ENCODE assay signal across 8 cellular contexts in genomic region chr11:17014774-17015638, GRCh38. TPM values are rescaled to one million over a fixed set of nuclear protein-coding genes. Genes with fewer than 3 reads are reported as not detected.
DNase-seq lines count a peak whose midpoint lies in the region; ATAC-seq and TF ChIP-seq lines count a peak whose summit lies in the region.

No MANE protein-coding gene starts in this region.

- peaks cover 26% of the 10 kb centered on the region for H3K27me3 Mint-ChIP-seq in activated T-cell treated with anti-CD3 and anti-CD28 coated beads, Interleukin-2, amount 50 U/mL, for 72 hours (ENCODE audit: low read depth)

- peak; percentile 9 for DNase-seq in activated gamma-delta T cell treated with Interleukin-2 at 50 U/mL for 16 hours
- no peak for DNase-seq in activated gamma-delta T cell (lab: John Stamatoyannopoulos, UW)
- peak; percentile 18 for DNase-seq in NCI-H146 treated with DMSO at 0.1 percent for 48 hours (lab: John Stamatoyannopoulos, UW; ENCODE audit: unreplicated experiment)
- DNase-seq in activated T-cell treated with anti-CD3 and anti-CD28 coated beads, Interleukin-2, amount 50 U/mL, for 72 hours, result peak; percentile 34 to 36
- DNase-seq in glomerular visceral epithelial cell (ENCODE audit: extremely low spot score), result peak; percentile 43
- DNase-seq in prostate gland (ENCODE audit: low spot score), result no peak
- no peak for DNase-seq in SIG-M5 treated with dmso at 0.1 percent for 504 hours (lab: John Stamatoyannopoulos, UW; ENCODE audit: unreplicated experiment)
- no peak for DNase-seq in dedifferentiated amniotic fluid mesenchymal stem cell (ENCODE audit: extremely low spot score)

- no peaks in the 10 kb centered on the region for H3K9me3 ChIP-seq in prostate gland

- H3K4me3 ChIP-seq in prostate gland, result peak overlapping the region; percentile 73 to 76

- H3K36me3 ChIP-seq in prostate gland, result no peaks in the 10 kb centered on the region

- intact Hi-C loops in prostate gland (cut with DNase I), result no loop called here

- no peak for TF ChIP-seq POLR2A in prostate gland (IDR thresholded peaks at IDR 0.05)

- no peak overlapping the region for H3K27ac ChIP-seq in prostate gland

- H3K4me1 ChIP-seq in prostate gland (replicated peaks), result no peaks in the 10 kb centered on the region

- peak overlapping the region; percentile 86 to 94 for H3K4me3 Mint-ChIP-seq in activated T-cell treated with anti-CD3 and anti-CD28 coated beads, Interleukin-2, amount 50 U/mL, for 72 hours

- no peaks in the 10 kb centered on the region for H3K9me3 Mint-ChIP-seq in activated T-cell treated with anti-CD3 and anti-CD28 coated beads, Interleukin-2, amount 50 U/mL, for 72 hours

- H3K27me3 ChIP-seq in prostate gland (replicated peaks; ENCODE audit: insufficient read depth), result no peaks in the 10 kb centered on the region

- ATAC-seq in activated T-cell treated with anti-CD3 and anti-CD28 coated beads, Interleukin-2, amount 50 U/mL, for 72 hours (replicated peaks in 1 of 2), result peak; percentile 55 to 60

- 16% methylated on average over 33 of the region's 33 CpGs for WGBS in prostate gland

- no peak overlapping the region for H3K27ac Mint-ChIP-seq in activated T-cell treated with anti-CD3 and anti-CD28 coated beads, Interleukin-2, amount 50 U/mL, for 72 hours

- H3K4me1 Mint-ChIP-seq in activated T-cell treated with anti-CD3 and anti-CD28 coated beads, Interleukin-2, amount 50 U/mL, for 72 hours (ENCODE audit: low read depth), result peaks cover 5% of the 10 kb centered on the region

- H3K36me3 Mint-ChIP-seq in activated T-cell treated with anti-CD3 and anti-CD28 coated beads, Interleukin-2, amount 50 U/mL, for 72 hours (ENCODE audit: insufficient read depth in 2 of 2), result peaks cover 0 to 3% of the 10 kb centered on the region in 2 donors

- TF ChIP-seq CTCF in prostate gland (IDR thresholded peaks at IDR 0.05), result peak in 2 of 4 experiments; percentile 14 to 51

RNA-seq across cellular contexts. Expression of gene PLEKHA7, which starts 0.8 kb away (rescaled TPM):
- total RNA-seq in activated T-cell treated with anti-CD3 and anti-CD28 coated beads, Interleukin-2, amount 50 U/mL, for 72 hours, result 10 to 100 TPM in 1 of 2 donors, 1 to 10 TPM in 1; 6.5 to 11.0 TPM
- total RNA-seq in prostate gland, result 10 to 100 TPM; 14.6 to 38.3 TPM

Comparison
In these comparisons a context has a peak if more than half of its experiments do, and no peak if none do; other contexts are left out.
1. DNase-seq: peak in activated gamma-delta T cell treated with Interleukin-2 at 50 U/mL for 16 hours (single experiment), NCI-H146 treated with DMSO at 0.1 percent for 48 hours (single experiment), activated T-cell treated with anti-CD3 and anti-CD28 coated beads, Interleukin-2, amount 50 U/mL, for 72 hours (2 of 2) and glomerular visceral epithelial cell (single experiment); none in activated gamma-delta T cell (single experiment), prostate gland (single experiment), SIG-M5 treated with dmso at 0.1 percent for 504 hours (single experiment) and dedifferentiated amniotic fluid mesenchymal stem cell (single experiment).